Comparison of ENCODE assay signal across 11 cellular contexts in genomic region chr12:58148405-58148804, GRCh38.
DNase-seq lines count a peak whose midpoint lies in the region; ATAC-seq and TF ChIP-seq lines count a peak whose summit lies in the region.
"Had no signal": no experiment of that assay in that cellular context is flagged by ENCODE, and none has a peak within 500 bp of the region (broad histone marks: within the 10 kb centered on the region; RNA-seq: fewer than 3 reads in every experiment).

No MANE protein-coding gene starts in this region.

- POLR2A ChIA-PET in naive thymus-derived CD4-positive, alpha-beta T cell (lab: Charles Lee) = no interaction called here

- TF ChIP-seq CTCF in LNCaP clone FGC (IDR thresholded peaks at IDR 0.05; ENCODE audit: control insufficient read depth, extremely low read depth, insufficient read depth) (no peak), astrocyte of the spinal cord (IDR thresholded peaks at IDR 0.05; ENCODE audit: low read depth, low read length) (no peak), tibial nerve (IDR thresholded peaks at IDR 0.05) (no peak), spleen (IDR thresholded peaks at IDR 0.05 in 8 of 11, conservative IDR thresholded peaks at IDR 0.05 in 3 of 11) (no peak)

- ATAC-seq in GM21515 (IDR thresholded peaks at IDR 0.05; ENCODE audit: unreplicated experiment) = no peak
- ATAC-seq in naive thymus-derived CD4-positive, alpha-beta T cell = no peak
- ATAC-seq: gastroesophageal sphincter had no signal

- H3K27me3 Mint-ChIP-seq in naive thymus-derived CD4-positive, alpha-beta T cell = peaks cover 0 to 28% (median 20%) of the 10 kb centered on the region in 5 donors

- intact Hi-C loops in spleen (cut with DNase I; ENCODE audit: low total_unique reads) = no loop called here
- intact Hi-C loops in naive thymus-derived CD4-positive, alpha-beta T cell (cut with micrococcal nuclease) = no loop called here

- peaks cover 0 to 9% (median 0%) of the 10 kb centered on the region in 4 donors for H3K9me3 ChIP-seq in tibial nerve
- H3K9me3 ChIP-seq in spleen = peaks cover 0 to 17% (median 5%) of the 10 kb centered on the region in 8 donors
- H3K9me3 ChIP-seq in naive thymus-derived CD4-positive, alpha-beta T cell (ENCODE audit: control insufficient read depth in 2 of 3, low read length in 3 of 3) = peaks cover 0 to 4% (median 0%) of the 10 kb centered on the region in 3 experiments
- H3K9me3 ChIP-seq: gastroesophageal sphincter had no signal

- no peaks in the 10 kb centered on the region for H3K4me1 Mint-ChIP-seq in naive thymus-derived CD4-positive, alpha-beta T cell

- H3K27me3 ChIP-seq in tibial nerve (no peaks in the 10 kb centered on the region), spleen (replicated peaks in 1 of 7) (no peaks in the 10 kb centered on the region)
- H3K27me3 ChIP-seq in naive thymus-derived CD4-positive, alpha-beta T cell (ENCODE audit: control insufficient read depth in 2 of 2, insufficient read depth in 2 of 2, low read length in 2 of 2) = no peaks in the 10 kb centered on the region
- H3K27me3 ChIP-seq: gastroesophageal sphincter had no signal

- TF ChIP-seq POLR2A in tibial nerve (IDR thresholded peaks at IDR 0.05) (no peak), spleen (IDR thresholded peaks at IDR 0.05) (no peak)

- TF ChIP-seq EP300 in tibial nerve (IDR thresholded peaks at IDR 0.05) = no peak

- H3K4me3 Mint-ChIP-seq in naive thymus-derived CD4-positive, alpha-beta T cell = no peak overlapping the region

- CTCF ChIA-PET in naive thymus-derived CD4-positive, alpha-beta T cell (lab: Charles Lee) = no interaction called here

- DNase-seq in COLO829 (ENCODE audit: low spot score) (peak; percentile 16), LNCaP clone FGC (ENCODE audit: low read depth) (peak; percentile 78), astrocyte of the spinal cord (ENCODE audit: low read depth, low spot score) (peak; percentile 47), kidney glomerular epithelial cell (lab: John Stamatoyannopoulos, UW) (peak; percentile 52), tibial nerve (ENCODE audit: low spot score in 2 of 2) (no peak), spleen (no peak)
- no peak for DNase-seq in naive thymus-derived CD4-positive, alpha-beta T cell
- DNase-seq: DND-41, NCI-H2107 had no signal

- peaks cover 0 to 7% (median 0%) of the 10 kb centered on the region in 5 donors for H3K36me3 Mint-ChIP-seq in naive thymus-derived CD4-positive, alpha-beta T cell

- no peaks in the 10 kb centered on the region for H3K36me3 ChIP-seq in tibial nerve
- H3K36me3 ChIP-seq in spleen = no peaks in the 10 kb centered on the region
- H3K36me3 ChIP-seq in naive thymus-derived CD4-positive, alpha-beta T cell (ENCODE audit: control insufficient read depth in 2 of 3, insufficient read depth in 3 of 3, low read length in 3 of 3) = no peaks in the 10 kb centered on the region
- H3K36me3 ChIP-seq: gastroesophageal sphincter had no signal

- H3K4me1 ChIP-seq in tibial nerve (no peaks in the 10 kb centered on the region), spleen (no peaks in the 10 kb centered on the region)
- H3K4me1 ChIP-seq in naive thymus-derived CD4-positive, alpha-beta T cell (ENCODE audit: control insufficient read depth in 2 of 2, insufficient read depth in 2 of 2, low read length in 2 of 2) = no peaks in the 10 kb centered on the region

- no peak overlapping the region for H3K27ac ChIP-seq in tibial nerve
- H3K27ac ChIP-seq in spleen = no peak overlapping the region
- H3K27ac ChIP-seq in naive thymus-derived CD4-positive, alpha-beta T cell (ENCODE audit: low read depth, low read length) = no peak overlapping the region
- H3K27ac ChIP-seq: gastroesophageal sphincter had no signal

- in situ Hi-C loops in astrocyte of the spinal cord (cut with HindIII; ENCODE audit: low sequenced_read_pairs) = no loop called here

- H3K9me3 Mint-ChIP-seq in naive thymus-derived CD4-positive, alpha-beta T cell = peaks cover 0 to 23% (median 8%) of the 10 kb centered on the region in 11 donors

- H3K27ac Mint-ChIP-seq in naive thymus-derived CD4-positive, alpha-beta T cell = no peak overlapping the region

- H3K4me3 ChIP-seq in LNCaP clone FGC (ENCODE audit: low read depth, low read length) (no peak overlapping the region), astrocyte of the spinal cord (ENCODE audit: low read depth, low read length) (no peak overlapping the region), tibial nerve (no peak overlapping the region), spleen (no peak overlapping the region)
- H3K4me3 ChIP-seq in naive thymus-derived CD4-positive, alpha-beta T cell (ENCODE audit: low read length) = no peak overlapping the region
- H3K4me3 ChIP-seq: gastroesophageal sphincter had no signal

Comparison
In these comparisons a context has a peak if more than half of its experiments do, and no peak if none do; other contexts are left out.
1. DNase-seq: peak in COLO829 (single experiment), LNCaP clone FGC (single experiment), astrocyte of the spinal cord (single experiment) and kidney glomerular epithelial cell (single experiment); none in tibial nerve (0 of 2), spleen (single experiment) and naive thymus-derived CD4-positive, alpha-beta T cell (0 of 9).